ENCODE assay signal across 1 cellular context in genomic region chr5:170484459-170484831, GRCh38.
TF ChIP-seq lines count a peak whose summit lies in the region.

No MANE protein-coding gene starts in this region.

TF ChIP-seq in GM23338, 12 proteins besides CTCF, POLR2A, EP300 and RAD21 (continued from another document):
- TF ChIP-seq ZNF462 (CRISPR knock-in tag; IDR thresholded peaks at IDR 0.05) (no peak), STAT1 (IDR thresholded peaks at IDR 0.05; ENCODE audit: unreplicated experiment) (no peak), CREB1 (CRISPR knock-in tag; IDR thresholded peaks at IDR 0.05; ENCODE audit: low read depth) (no peak)
